In the genomic region with DNA sequence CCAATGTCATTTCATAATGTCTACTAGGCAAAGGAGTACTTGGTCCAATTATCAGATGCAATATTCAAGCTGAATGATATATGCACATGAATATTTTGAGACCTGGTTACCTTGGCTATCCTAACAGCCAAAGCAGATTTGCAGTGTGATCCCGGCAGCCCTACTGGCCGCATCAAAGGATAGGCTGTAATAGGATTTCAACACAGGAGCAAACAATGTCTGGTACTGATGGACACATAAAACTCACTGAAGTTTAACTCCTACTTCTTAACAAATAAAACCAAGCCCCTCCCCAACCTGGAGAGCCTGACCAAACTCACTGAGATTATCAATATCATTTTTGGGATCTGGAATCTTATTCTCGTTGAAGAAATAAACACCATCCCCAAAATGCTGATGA, we compare ENCODE assay signal across 1 cellular context.
TF ChIP-seq lines count a peak whose summit lies in the region.

No MANE protein-coding gene starts in this region.

TF ChIP-seq in IMR-90, 13 proteins besides CTCF, POLR2A, EP300 and RAD21:
- no peak for TF ChIP-seq SMC3 (IDR thresholded peaks at IDR 0.05; ENCODE audit: low read depth, low read length)
- no peak for TF ChIP-seq NFE2L2 (IDR thresholded peaks at IDR 0.05; ENCODE audit: low read depth, low read length)
- no peak for TF ChIP-seq MAZ (IDR thresholded peaks at IDR 0.05; ENCODE audit: borderline replicate concordance, low read depth, low read length)
- TF ChIP-seq, protein P1, sequence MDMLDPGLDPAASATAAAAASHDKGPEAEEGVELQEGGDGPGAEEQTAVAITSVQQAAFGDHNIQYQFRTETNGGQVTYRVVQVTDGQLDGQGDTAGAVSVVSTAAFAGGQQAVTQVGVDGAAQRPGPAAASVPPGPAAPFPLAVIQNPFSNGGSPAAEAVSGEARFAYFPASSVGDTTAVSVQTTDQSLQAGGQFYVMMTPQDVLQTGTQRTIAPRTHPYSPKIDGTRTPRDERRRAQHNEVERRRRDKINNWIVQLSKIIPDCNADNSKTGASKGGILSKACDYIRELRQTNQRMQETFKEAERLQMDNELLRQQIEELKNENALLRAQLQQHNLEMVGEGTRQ (IDR thresholded peaks at IDR 0.05; ENCODE audit: low read depth, low read length), result no peak
- TF ChIP-seq MAFK (IDR thresholded peaks at IDR 0.05; ENCODE audit: low read depth, low read length), result no peak
- no peak for TF ChIP-seq BHLHE40 (IDR thresholded peaks at IDR 0.05; ENCODE audit: low read depth, low read length)
- no peak for TF ChIP-seq RFX5 (IDR thresholded peaks at IDR 0.05; ENCODE audit: low read depth, low read length)
- TF ChIP-seq MXI1 (IDR thresholded peaks at IDR 0.05; ENCODE audit: borderline replicate concordance, low read depth, low read length), result no peak
- TF ChIP-seq CHD1 (IDR thresholded peaks at IDR 0.05; ENCODE audit: low read depth, low read length), result no peak
- TF ChIP-seq RCOR1 (IDR thresholded peaks at IDR 0.05; ENCODE audit: insufficient replicate concordance, low read length), result no peak
- TF ChIP-seq, protein P2, sequence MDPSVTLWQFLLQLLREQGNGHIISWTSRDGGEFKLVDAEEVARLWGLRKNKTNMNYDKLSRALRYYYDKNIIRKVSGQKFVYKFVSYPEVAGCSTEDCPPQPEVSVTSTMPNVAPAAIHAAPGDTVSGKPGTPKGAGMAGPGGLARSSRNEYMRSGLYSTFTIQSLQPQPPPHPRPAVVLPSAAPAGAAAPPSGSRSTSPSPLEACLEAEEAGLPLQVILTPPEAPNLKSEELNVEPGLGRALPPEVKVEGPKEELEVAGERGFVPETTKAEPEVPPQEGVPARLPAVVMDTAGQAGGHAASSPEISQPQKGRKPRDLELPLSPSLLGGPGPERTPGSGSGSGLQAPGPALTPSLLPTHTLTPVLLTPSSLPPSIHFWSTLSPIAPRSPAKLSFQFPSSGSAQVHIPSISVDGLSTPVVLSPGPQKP (IDR thresholded peaks at IDR 0.05; ENCODE audit: borderline replicate concordance, low read depth, low read length), result no peak
- TF ChIP-seq CEBPB (IDR thresholded peaks at IDR 0.05; ENCODE audit: low read depth, low read length), result no peak
- no peak for TF ChIP-seq FOS (IDR thresholded peaks at IDR 0.05; ENCODE audit: low read depth, low read length)
TF ChIP-seq in IMR-90: peak in this region for 0.
